Comparison of ENCODE assay signal across 8 cellular contexts in the genomic region with DNA sequence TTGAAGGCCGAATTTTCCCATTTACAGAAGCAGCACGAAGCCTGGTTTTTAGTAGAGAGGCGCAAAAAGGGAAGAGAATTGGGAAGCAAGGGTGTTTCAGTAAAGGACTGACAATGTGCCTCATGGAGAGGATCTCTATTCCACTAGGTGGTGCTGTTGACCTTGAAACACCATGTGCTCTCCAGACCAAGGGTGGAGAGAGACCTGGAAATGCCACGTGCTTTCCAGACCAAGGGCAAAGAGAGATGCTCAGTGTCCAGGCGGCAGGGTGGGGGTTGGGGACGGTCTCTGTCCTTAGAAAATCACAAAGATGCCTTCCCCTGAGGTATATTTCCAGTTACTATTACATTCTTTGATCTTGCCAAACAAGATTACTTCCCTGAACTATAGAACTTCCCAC.
A peak's percentile ranks its signal among the peaks of the same experiment; 100 is the strongest.
DNase-seq lines count a peak whose midpoint lies in the region; ATAC-seq and TF ChIP-seq lines count a peak whose summit lies in the region.

No MANE protein-coding gene starts in this region.

- H3K9me3 Mint-ChIP-seq in activated naive CD8-positive, alpha-beta T cell treated with anti-CD3 and anti-CD28 coated beads, Interleukin-2, amount 50 U/mL, for 24 hours = peaks cover 21% of the 10 kb centered on the region
- peaks cover 18% of the 10 kb centered on the region for H3K9me3 Mint-ChIP-seq in activated naive CD8-positive, alpha-beta T cell treated with anti-CD3 and anti-CD28 coated beads for 36 hours
- H3K9me3 Mint-ChIP-seq in chondrocyte (ENCODE audit: low read depth) = peaks cover 17% of the 10 kb centered on the region
- peaks cover 18% of the 10 kb centered on the region for H3K9me3 Mint-ChIP-seq in CD4-positive, alpha-beta T cell

- H3K27ac ChIP-seq in mesenchymal stem cell (ENCODE audit: low read length, poor library complexity, severe bottlenecking) = no peak overlapping the region
- H3K27ac ChIP-seq in CD4-positive, alpha-beta T cell (ENCODE audit: low read depth, low read length) = no peak overlapping the region

- POLR2A ChIA-PET in CD4-positive, alpha-beta T cell (lab: Charles Lee) = no interaction called here

- H3K23ac ChIP-seq in mesenchymal stem cell (ENCODE audit: low read length in 2 of 2) = no peak overlapping the region

- H3K36me3 Mint-ChIP-seq in activated naive CD8-positive, alpha-beta T cell treated with anti-CD3 and anti-CD28 coated beads, Interleukin-2, amount 50 U/mL, for 24 hours (ENCODE audit: low read depth) = no peaks in the 10 kb centered on the region
- H3K36me3 Mint-ChIP-seq in activated naive CD8-positive, alpha-beta T cell treated with anti-CD3 and anti-CD28 coated beads for 36 hours = no peaks in the 10 kb centered on the region
- no peaks in the 10 kb centered on the region for H3K36me3 Mint-ChIP-seq in chondrocyte (ENCODE audit: low read depth)
- no peaks in the 10 kb centered on the region for H3K36me3 Mint-ChIP-seq in CD4-positive, alpha-beta T cell (ENCODE audit: low read depth)

- no peaks in the 10 kb centered on the region for H3K4me1 ChIP-seq in mesenchymal stem cell (ENCODE audit: control insufficient read depth, insufficient read depth, low read depth, low read length)

- H3K9ac ChIP-seq in mesenchymal stem cell (ENCODE audit: low read length) = no peak overlapping the region

- H2BK5ac ChIP-seq in mesenchymal stem cell (ENCODE audit: low read depth, low read length, poor library complexity, severe bottlenecking) = no peak overlapping the region

- TF ChIP-seq CTCF in chondrocyte (IDR thresholded peaks at IDR 0.05) = peak; percentile 80
- TF ChIP-seq CTCF in CD4-positive, alpha-beta T cell (IDR thresholded peaks at IDR 0.05) = no peak

- peak; percentile 3 for DNase-seq in activated naive CD8-positive, alpha-beta T cell treated with anti-CD3 and anti-CD28 coated beads, Interleukin-2, amount 50 U/mL, for 24 hours
- DNase-seq in activated naive CD8-positive, alpha-beta T cell treated with anti-CD3 and anti-CD28 coated beads for 36 hours = no peak
- DNase-seq in NCI-H748 (lab: John Stamatoyannopoulos, UW; ENCODE audit: unreplicated experiment) = peak; percentile 91
- no peak for DNase-seq in chondrocyte (ENCODE audit: low spot score)
- peak; percentile 40 for DNase-seq in mesenchymal stem cell
- DNase-seq in CD4-positive, alpha-beta T cell = no peak
- no peak for DNase-seq in DMS79 (lab: John Stamatoyannopoulos, UW)
- no peak for DNase-seq in activated gamma-delta T cell (lab: John Stamatoyannopoulos, UW)

- H2BK15ac ChIP-seq in mesenchymal stem cell (ENCODE audit: low read depth, poor library complexity, severe bottlenecking) = no peak overlapping the region

- WGBS in mesenchymal stem cell = 78% methylated on average over 6 of the region's 6 CpGs

- no peak overlapping the region for H3K4me3 Mint-ChIP-seq in activated naive CD8-positive, alpha-beta T cell treated with anti-CD3 and anti-CD28 coated beads, Interleukin-2, amount 50 U/mL, for 24 hours
- no peak overlapping the region for H3K4me3 Mint-ChIP-seq in activated naive CD8-positive, alpha-beta T cell treated with anti-CD3 and anti-CD28 coated beads for 36 hours
- H3K4me3 Mint-ChIP-seq in chondrocyte (ENCODE audit: unreplicated experiment) = no peak overlapping the region
- H3K4me3 Mint-ChIP-seq in CD4-positive, alpha-beta T cell = no peak overlapping the region

- no peaks in the 10 kb centered on the region for H3K27me3 ChIP-seq in mesenchymal stem cell (ENCODE audit: control insufficient read depth in 1 of 2, insufficient read depth in 1 of 2, low read length in 2 of 2)
- H3K27me3 ChIP-seq in CD4-positive, alpha-beta T cell (ENCODE audit: control insufficient read depth, insufficient read depth, low read length) = no peaks in the 10 kb centered on the region

- no peak overlapping the region for H3K18ac ChIP-seq in mesenchymal stem cell (ENCODE audit: low read depth in 1 of 2, low read length in 2 of 2)

- CTCF ChIA-PET in CD4-positive, alpha-beta T cell (lab: Charles Lee) = no interaction called here

- no peak overlapping the region for H2AFZ ChIP-seq in mesenchymal stem cell (ENCODE audit: low read depth, low read length)

- no peaks in the 10 kb centered on the region for H3K36me3 ChIP-seq in mesenchymal stem cell (ENCODE audit: control insufficient read depth in 1 of 2, insufficient read depth in 2 of 2, low read depth in 1 of 2, low read length in 2 of 2)

- H4K8ac ChIP-seq in mesenchymal stem cell (ENCODE audit: low read length) = no peak overlapping the region

- no peak overlapping the region for H3K4me3 ChIP-seq in mesenchymal stem cell (ENCODE audit: insufficient read depth in 1 of 2, low read depth in 1 of 2, low read length in 2 of 2)

- H3K14ac ChIP-seq in mesenchymal stem cell (ENCODE audit: low read length in 2 of 2) = no peak overlapping the region

- no peaks in the 10 kb centered on the region for H3K27me3 Mint-ChIP-seq in activated naive CD8-positive, alpha-beta T cell treated with anti-CD3 and anti-CD28 coated beads, Interleukin-2, amount 50 U/mL, for 24 hours
- H3K27me3 Mint-ChIP-seq in activated naive CD8-positive, alpha-beta T cell treated with anti-CD3 and anti-CD28 coated beads for 36 hours = no peaks in the 10 kb centered on the region
- H3K27me3 Mint-ChIP-seq in chondrocyte (ENCODE audit: low read depth) = no peaks in the 10 kb centered on the region
- no peaks in the 10 kb centered on the region for H3K27me3 Mint-ChIP-seq in CD4-positive, alpha-beta T cell

- H2BK12ac ChIP-seq in mesenchymal stem cell (ENCODE audit: low read length in 2 of 2) = no peak overlapping the region

- no peak overlapping the region for H3K27ac Mint-ChIP-seq in activated naive CD8-positive, alpha-beta T cell treated with anti-CD3 and anti-CD28 coated beads, Interleukin-2, amount 50 U/mL, for 24 hours
- H3K27ac Mint-ChIP-seq in activated naive CD8-positive, alpha-beta T cell treated with anti-CD3 and anti-CD28 coated beads for 36 hours = no peak overlapping the region
- no peak overlapping the region for H3K27ac Mint-ChIP-seq in chondrocyte (ENCODE audit: unreplicated experiment)
- no peak overlapping the region for H3K27ac Mint-ChIP-seq in CD4-positive, alpha-beta T cell

- H3K4me2 ChIP-seq in mesenchymal stem cell (ENCODE audit: low read length, poor library complexity, severe bottlenecking) = no peak overlapping the region

- no peak overlapping the region for H2BK120ac ChIP-seq in mesenchymal stem cell (ENCODE audit: low read depth, low read length)

- no peak overlapping the region for H4K91ac ChIP-seq in mesenchymal stem cell (ENCODE audit: low read length)

- ATAC-seq in activated naive CD8-positive, alpha-beta T cell treated with anti-CD3 and anti-CD28 coated beads, Interleukin-2, amount 50 U/mL, for 24 hours = no peak
- ATAC-seq in CD4-positive, alpha-beta T cell (ENCODE audit: poor library complexity) = no peak

- H3K79me1 ChIP-seq in mesenchymal stem cell (replicated peaks; ENCODE audit: low read length, poor library complexity, severe bottlenecking) = no peaks in the 10 kb centered on the region

- H3K9me3 ChIP-seq in mesenchymal stem cell (ENCODE audit: control insufficient read depth, low read length) = peaks cover 24% of the 10 kb centered on the region
- H3K9me3 ChIP-seq in CD4-positive, alpha-beta T cell (ENCODE audit: control insufficient read depth, low read length) = peaks cover 25% of the 10 kb centered on the region

- no peak overlapping the region for H2AK5ac ChIP-seq in mesenchymal stem cell (ENCODE audit: low read length, severe bottlenecking)

- H3K4ac ChIP-seq in mesenchymal stem cell (ENCODE audit: low read depth in 1 of 2, low read length in 2 of 2) = no peak overlapping the region

- H3K4me1 Mint-ChIP-seq in activated naive CD8-positive, alpha-beta T cell treated with anti-CD3 and anti-CD28 coated beads, Interleukin-2, amount 50 U/mL, for 24 hours = no peaks in the 10 kb centered on the region
- no peaks in the 10 kb centered on the region for H3K4me1 Mint-ChIP-seq in activated naive CD8-positive, alpha-beta T cell treated with anti-CD3 and anti-CD28 coated beads for 36 hours
- H3K4me1 Mint-ChIP-seq in chondrocyte (ENCODE audit: low read depth) = peaks cover 9% of the 10 kb centered on the region
- no peaks in the 10 kb centered on the region for H3K4me1 Mint-ChIP-seq in CD4-positive, alpha-beta T cell (ENCODE audit: low read depth)

- intact Hi-C loops in CD4-positive, alpha-beta T cell (cut with DNase I, micrococcal nuclease) = no loop called here

Comparison
In these comparisons a context has a peak if more than half of its experiments do, and no peak if none do; other contexts are left out.
1. DNase-seq: peak in activated naive CD8-positive, alpha-beta T cell treated with anti-CD3 and anti-CD28 coated beads, Interleukin-2, amount 50 U/mL, for 24 hours (single experiment), NCI-H748 (single experiment) and mesenchymal stem cell (single experiment); none in activated naive CD8-positive, alpha-beta T cell treated with anti-CD3 and anti-CD28 coated beads for 36 hours (single experiment), chondrocyte (single experiment), CD4-positive, alpha-beta T cell (0 of 10), DMS79 (single experiment) and activated gamma-delta T cell (single experiment).